1 cellular context compared by ENCODE assay signal in genomic region chr4:150080335-150080734, GRCh38.
TF ChIP-seq lines count a peak whose summit lies in the region.

No MANE protein-coding gene starts in this region.

TF ChIP-seq in IMR-90, 13 proteins besides CTCF, POLR2A, EP300 and RAD21:
- no peak for TF ChIP-seq FOS (IDR thresholded peaks at IDR 0.05; ENCODE audit: low read depth, low read length)
- 0 out of 2 replicates have a peak, but pooled peaks have one; percentile 16 for TF ChIP-seq MAFK (IDR thresholded peaks at IDR 0.05; ENCODE audit: low read depth, low read length)
